1 cellular context compared by ENCODE assay signal in the genomic region with DNA sequence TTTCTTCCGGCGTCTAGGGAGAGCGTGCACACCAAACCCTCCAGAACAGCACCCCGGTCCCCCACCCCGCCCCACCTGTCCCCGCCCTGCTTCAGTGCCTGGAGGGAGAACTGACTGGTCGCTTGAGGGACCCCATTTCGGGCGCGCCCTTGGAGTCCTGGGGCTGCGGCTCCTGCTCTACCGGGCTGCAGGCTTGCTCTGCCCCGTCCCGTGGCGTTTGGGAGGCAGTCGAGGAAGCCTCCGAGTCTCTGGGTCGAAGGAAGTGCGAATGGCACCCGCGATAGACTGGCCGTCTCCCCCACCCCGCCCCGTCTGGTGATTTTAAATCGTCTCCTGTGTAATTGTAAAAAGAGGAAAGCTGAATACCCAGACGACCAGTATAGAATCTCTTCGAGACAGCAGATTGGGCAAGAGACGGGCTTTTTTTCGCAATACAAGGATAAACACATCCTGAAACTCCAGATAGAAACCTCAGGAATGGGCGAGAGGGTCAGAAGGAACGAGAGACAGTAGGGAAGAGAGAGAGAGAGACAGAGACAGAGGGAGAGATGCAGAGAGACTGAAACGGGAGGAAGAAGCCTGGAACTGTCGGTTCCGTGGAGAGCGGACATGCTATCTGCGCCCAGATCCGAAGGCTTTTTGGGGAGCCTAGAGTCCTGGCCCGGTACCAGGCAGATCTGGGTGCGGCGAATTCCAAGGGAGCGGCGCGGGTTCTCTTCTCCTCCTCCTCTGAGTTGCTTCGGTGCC.
TF ChIP-seq lines count a peak whose summit lies in the region.

No MANE protein-coding gene starts in this region.

TF ChIP-seq in HepG2, 621 proteins besides CTCF, POLR2A, EP300 and RAD21 (continued from another document):
- TF ChIP-seq, protein P1, sequence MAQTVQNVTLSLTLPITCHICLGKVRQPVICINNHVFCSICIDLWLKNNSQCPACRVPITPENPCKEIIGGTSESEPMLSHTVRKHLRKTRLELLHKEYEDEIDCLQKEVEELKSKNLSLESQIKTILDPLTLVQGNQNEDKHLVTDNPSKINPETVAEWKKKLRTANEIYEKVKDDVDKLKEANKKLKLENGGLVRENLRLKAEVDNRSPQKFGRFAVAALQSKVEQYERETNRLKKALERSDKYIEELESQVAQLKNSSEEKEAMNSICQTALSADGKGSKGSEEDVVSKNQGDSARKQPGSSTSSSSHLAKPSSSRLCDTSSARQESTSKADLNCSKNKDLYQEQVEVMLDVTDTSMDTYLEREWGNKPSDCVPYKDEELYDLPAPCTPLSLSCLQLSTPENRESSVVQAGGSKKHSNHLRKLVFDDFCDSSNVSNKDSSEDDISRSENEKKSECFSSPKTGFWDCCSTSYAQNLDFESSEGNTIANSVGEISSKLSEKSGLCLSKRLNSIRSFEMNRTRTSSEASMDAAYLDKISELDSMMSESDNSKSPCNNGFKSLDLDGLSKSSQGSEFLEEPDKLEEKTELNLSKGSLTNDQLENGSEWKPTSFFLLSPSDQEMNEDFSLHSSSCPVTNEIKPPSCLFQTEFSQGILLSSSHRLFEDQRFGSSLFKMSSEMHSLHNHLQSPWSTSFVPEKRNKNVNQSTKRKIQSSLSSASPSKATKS (CRISPR knock-in tag; IDR thresholded peaks at IDR 0.05), result no peak
- TF ChIP-seq IRF2 (CRISPR knock-in tag; IDR thresholded peaks at IDR 0.05) (no peak), ZNF780A (CRISPR knock-in tag; IDR thresholded peaks at IDR 0.05) (no peak), KDM2A (CRISPR knock-in tag; IDR thresholded peaks at IDR 0.05; ENCODE audit: borderline replicate concordance, low read depth) (no peak), SOX13 (IDR thresholded peaks at IDR 0.05) (no peak), SOX13 (CRISPR knock-in tag; conservative IDR thresholded peaks at IDR 0.05 in 1 of 2, IDR thresholded peaks at IDR 0.05 in 1 of 2) (no peak), RAD51 (IDR thresholded peaks at IDR 0.05; ENCODE audit: borderline replicate concordance) (no peak), TOPORS (CRISPR knock-in tag; IDR thresholded peaks at IDR 0.05) (no peak), CEBPB (IDR thresholded peaks at IDR 0.05; ENCODE audit: borderline replicate concordance, low read depth, low read length) (peak; percentile 77)
- TF ChIP-seq, protein P2, sequence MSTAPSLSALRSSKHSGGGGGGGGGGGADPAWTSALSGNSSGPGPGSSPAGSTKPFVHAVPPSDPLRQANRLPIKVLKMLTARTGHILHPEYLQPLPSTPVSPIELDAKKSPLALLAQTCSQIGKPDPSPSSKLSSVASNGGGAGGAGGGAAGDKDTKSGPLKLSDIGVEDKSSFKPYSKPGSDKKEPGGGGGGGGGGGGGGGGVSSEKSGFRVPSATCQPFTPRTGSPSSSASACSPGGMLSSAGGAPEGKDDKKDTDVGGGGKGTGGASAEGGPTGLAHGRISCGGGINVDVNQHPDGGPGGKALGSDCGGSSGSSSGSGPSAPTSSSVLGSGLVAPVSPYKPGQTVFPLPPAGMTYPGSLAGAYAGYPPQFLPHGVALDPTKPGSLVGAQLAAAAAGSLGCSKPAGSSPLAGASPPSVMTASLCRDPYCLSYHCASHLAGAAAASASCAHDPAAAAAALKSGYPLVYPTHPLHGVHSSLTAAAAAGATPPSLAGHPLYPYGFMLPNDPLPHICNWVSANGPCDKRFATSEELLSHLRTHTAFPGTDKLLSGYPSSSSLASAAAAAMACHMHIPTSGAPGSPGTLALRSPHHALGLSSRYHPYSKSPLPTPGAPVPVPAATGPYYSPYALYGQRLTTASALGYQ (CRISPR knock-in tag; IDR thresholded peaks at IDR 0.05), result no peak
- TF ChIP-seq, protein P3, sequence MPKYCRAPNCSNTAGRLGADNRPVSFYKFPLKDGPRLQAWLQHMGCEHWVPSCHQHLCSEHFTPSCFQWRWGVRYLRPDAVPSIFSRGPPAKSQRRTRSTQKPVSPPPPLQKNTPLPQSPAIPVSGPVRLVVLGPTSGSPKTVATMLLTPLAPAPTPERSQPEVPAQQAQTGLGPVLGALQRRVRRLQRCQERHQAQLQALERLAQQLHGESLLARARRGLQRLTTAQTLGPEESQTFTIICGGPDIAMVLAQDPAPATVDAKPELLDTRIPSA (CRISPR knock-in tag; IDR thresholded peaks at IDR 0.05; ENCODE audit: borderline replicate concordance), result no peak
- TF ChIP-seq, protein P4, sequence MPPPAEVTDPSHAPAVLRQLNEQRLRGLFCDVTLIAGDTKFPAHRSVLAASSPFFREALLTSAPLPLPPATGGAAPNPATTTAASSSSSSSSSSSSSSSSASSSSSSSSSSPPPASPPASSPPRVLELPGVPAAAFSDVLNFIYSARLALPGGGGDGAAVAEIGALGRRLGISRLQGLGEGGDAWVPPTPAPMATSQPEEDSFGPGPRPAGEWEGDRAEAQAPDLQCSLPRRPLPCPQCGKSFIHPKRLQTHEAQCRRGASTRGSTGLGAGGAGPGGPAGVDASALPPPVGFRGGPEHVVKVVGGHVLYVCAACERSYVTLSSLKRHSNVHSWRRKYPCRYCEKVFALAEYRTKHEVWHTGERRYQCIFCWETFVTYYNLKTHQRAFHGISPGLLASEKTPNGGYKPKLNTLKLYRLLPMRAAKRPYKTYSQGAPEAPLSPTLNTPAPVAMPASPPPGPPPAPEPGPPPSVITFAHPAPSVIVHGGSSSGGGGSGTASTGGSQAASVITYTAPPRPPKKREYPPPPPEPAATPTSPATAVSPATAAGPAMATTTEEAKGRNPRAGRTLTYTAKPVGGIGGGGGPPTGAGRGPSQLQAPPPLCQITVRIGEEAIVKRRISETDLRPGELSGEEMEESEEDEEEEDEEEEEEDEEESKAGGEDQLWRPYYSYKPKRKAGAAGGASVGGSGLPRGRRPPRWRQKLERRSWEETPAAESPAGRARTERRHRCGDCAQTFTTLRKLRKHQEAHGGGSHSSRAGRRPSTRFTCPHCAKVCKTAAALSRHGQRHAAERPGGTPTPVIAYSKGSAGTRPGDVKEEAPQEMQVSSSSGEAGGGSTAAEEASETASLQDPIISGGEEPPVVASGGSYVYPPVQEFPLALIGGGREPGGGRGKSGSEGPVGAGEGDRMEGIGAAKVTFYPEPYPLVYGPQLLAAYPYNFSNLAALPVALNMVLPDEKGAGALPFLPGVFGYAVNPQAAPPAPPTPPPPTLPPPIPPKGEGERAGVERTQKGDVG (CRISPR knock-in tag; IDR thresholded peaks at IDR 0.05; ENCODE audit: borderline replicate concordance), result no peak
- TF ChIP-seq, protein P5, sequence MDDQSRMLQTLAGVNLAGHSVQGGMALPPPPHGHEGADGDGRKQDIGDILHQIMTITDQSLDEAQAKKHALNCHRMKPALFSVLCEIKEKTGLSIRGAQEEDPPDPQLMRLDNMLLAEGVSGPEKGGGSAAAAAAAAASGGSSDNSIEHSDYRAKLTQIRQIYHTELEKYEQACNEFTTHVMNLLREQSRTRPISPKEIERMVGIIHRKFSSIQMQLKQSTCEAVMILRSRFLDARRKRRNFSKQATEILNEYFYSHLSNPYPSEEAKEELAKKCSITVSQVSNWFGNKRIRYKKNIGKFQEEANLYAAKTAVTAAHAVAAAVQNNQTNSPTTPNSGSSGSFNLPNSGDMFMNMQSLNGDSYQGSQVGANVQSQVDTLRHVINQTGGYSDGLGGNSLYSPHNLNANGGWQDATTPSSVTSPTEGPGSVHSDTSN (CRISPR knock-in tag; IDR thresholded peaks at IDR 0.05; ENCODE audit: borderline replicate concordance), result no peak
